ENCODE assay signal across 18 cellular contexts in the genomic region with DNA sequence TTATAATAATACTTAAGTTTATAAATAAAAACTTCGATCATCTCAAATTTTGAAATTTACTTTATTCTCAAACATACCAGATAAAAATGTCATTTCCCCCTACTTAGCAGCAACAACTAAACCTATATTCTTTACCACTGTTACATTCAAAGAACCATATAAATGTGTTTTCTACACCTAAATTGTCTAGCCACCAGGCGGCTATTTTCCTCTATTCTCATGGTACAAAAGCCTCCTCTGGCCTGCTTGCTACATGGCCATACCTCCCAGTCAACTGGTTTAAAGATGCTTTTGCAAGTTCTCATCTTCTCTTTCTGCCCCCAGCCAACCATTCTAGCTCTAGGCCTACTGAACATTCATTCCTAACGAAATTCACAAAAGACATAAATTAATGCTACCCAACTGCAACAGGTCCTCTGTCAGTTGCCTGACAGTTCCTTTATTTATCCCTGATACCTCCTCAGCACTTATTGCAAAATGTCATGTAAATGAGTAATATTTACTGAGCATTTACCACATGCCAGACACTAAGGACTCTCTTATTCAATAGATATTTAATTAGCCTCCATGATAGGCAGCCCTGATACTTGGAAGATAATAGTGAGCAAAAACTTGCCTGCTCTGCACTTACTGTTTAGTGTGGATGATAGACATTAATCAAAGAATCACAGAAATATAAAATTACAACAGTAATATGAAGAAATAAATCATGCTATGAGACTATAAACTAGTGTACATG. TPM values are rescaled to one million over a fixed set of nuclear protein-coding genes. Genes with fewer than 3 reads are reported as not detected.
DNase-seq lines count a peak whose midpoint lies in the region; TF ChIP-seq lines count a peak whose summit lies in the region.
"Had no signal": no experiment of that assay in that cellular context is flagged by ENCODE, and none has a peak within 500 bp of the region (broad histone marks: within the 10 kb centered on the region; RNA-seq: fewer than 3 reads in every experiment).

No MANE protein-coding gene starts in this region.

- H3K9ac ChIP-seq in Karpas-422 (ENCODE audit: low read length) = no peak overlapping the region
- no peak overlapping the region for H3K9ac ChIP-seq in SK-N-SH
- H3K9ac ChIP-seq in mesendoderm (ENCODE audit: low read length) = no peak overlapping the region

- H3K79me1 ChIP-seq in mesendoderm (ENCODE audit: low read length) = peaks cover 23% of the 10 kb centered on the region

- H3K9me3 ChIP-seq in Karpas-422 (ENCODE audit: low read length) = no peaks in the 10 kb centered on the region
- H3K9me3 ChIP-seq in SK-N-SH = no peaks in the 10 kb centered on the region
- H3K9me3 ChIP-seq: Peyer's patch had no signal

- POLR2A ChIA-PET in SK-N-SH (lab: Yijun Ruan, JAX) = no interaction called here

- H3K4me1 ChIP-seq in Karpas-422 (ENCODE audit: low read length) (peaks cover 32% of the 10 kb centered on the region), SK-N-SH (ENCODE audit: control insufficient read depth in 1 of 2, insufficient read depth in 2 of 2, low read depth in 1 of 2, low read length in 1 of 2) (peaks cover 11% of the 10 kb centered on the region in 2 experiments; a peak in 3 of 4 replicates), mesendoderm (ENCODE audit: control insufficient read depth, low read depth, low read length) (no peaks in the 10 kb centered on the region)

- no peak overlapping the region for H3K4ac ChIP-seq in mesendoderm (ENCODE audit: low read depth, low read length)

- WGBS in SK-N-SH (ENCODE audit: low lambda C conversion rate) = 81% methylated on average over 3 of the region's 3 CpGs
- no CpG with 5 or more reads among the region's 3 CpGs for WGBS in mesendoderm (ENCODE audit: extremely low coverage, insufficient coverage, low lambda C conversion rate)

- H3K56ac ChIP-seq in mesendoderm (ENCODE audit: low read length) = no peak overlapping the region

- H3K27ac ChIP-seq in Karpas-422 (ENCODE audit: low read length) = no peak overlapping the region
- H3K27ac ChIP-seq in SK-N-SH (ENCODE audit: low read depth in 2 of 2, low read length in 1 of 2) = peak overlapping the region; percentile 76 to 98; a peak in 3 of 4 replicates
- no peak overlapping the region for H3K27ac ChIP-seq in mesendoderm (ENCODE audit: low read depth, low read length)
- H3K27ac ChIP-seq: Peyer's patch had no signal

- no peak overlapping the region for H2BK15ac ChIP-seq in mesendoderm (replicated peaks; ENCODE audit: low read depth)

- H2AK5ac ChIP-seq in mesendoderm (ENCODE audit: low read length) = no peak overlapping the region

- H4K8ac ChIP-seq in mesendoderm (ENCODE audit: low read depth, low read length) = no peak overlapping the region

- H3K27me3 ChIP-seq in Karpas-422 (ENCODE audit: low read length) = no peaks in the 10 kb centered on the region
- no peaks in the 10 kb centered on the region for H3K27me3 ChIP-seq in SK-N-SH (ENCODE audit: insufficient read depth)
- H3K27me3 ChIP-seq in mesendoderm (ENCODE audit: insufficient read depth, low read length, poor library complexity) = no peaks in the 10 kb centered on the region
- H3K27me3 ChIP-seq: Peyer's patch had no signal

- peaks cover 8% of the 10 kb centered on the region for H3F3A ChIP-seq in SK-N-SH (replicated peaks; ENCODE audit: insufficient read depth)

- no peak for TF ChIP-seq EP300 in SK-N-SH (IDR thresholded peaks at IDR 0.05; ENCODE audit: borderline replicate concordance in 1 of 2, low read depth in 1 of 2, low read length in 1 of 2)

- DNase-seq in GM12864 (ENCODE audit: low read depth) = no peak
- DNase-seq in Karpas-422 = peak; percentile 60
- no peak for DNase-seq in SK-N-SH
- DNase-seq in mesendoderm = peak; percentile 13
- no peak for DNase-seq in kidney tubule cell (ENCODE audit: low spot score)
- DNase-seq in effector CD4-positive, alpha-beta T cell = no peak
- no peak for DNase-seq in mucosa of gallbladder (ENCODE audit: low spot score)
- DNase-seq: ACHN; CD8-positive, alpha-beta T cell; DND-41; H9; IMR-90; NCI-H1048; NCI-H2107; NCI-H345; NCI-H69; Peyer's patch; SHP77 had no signal

- no peak overlapping the region for H3K23ac ChIP-seq in mesendoderm (ENCODE audit: low read length)

- no peak overlapping the region for H4K5ac ChIP-seq in mesendoderm (ENCODE audit: low read length)

- no peak overlapping the region for H2AFZ ChIP-seq in Karpas-422 (ENCODE audit: low read length)
- H2AFZ ChIP-seq in SK-N-SH (ENCODE audit: low read depth) = no peak overlapping the region

- peaks cover 100% of the 10 kb centered on the region for H3K79me2 ChIP-seq in Karpas-422 (ENCODE audit: low read length)
- peaks cover 100% of the 10 kb centered on the region for H3K79me2 ChIP-seq in SK-N-SH (ENCODE audit: insufficient read depth)
- peaks cover 52% of the 10 kb centered on the region for H3K79me2 ChIP-seq in mesendoderm (ENCODE audit: control insufficient read depth, insufficient read depth, low read length)

- no peak overlapping the region for H3K4me3 ChIP-seq in GM12864 (ENCODE audit: low read depth, low read length)
- no peak overlapping the region for H3K4me3 ChIP-seq in Karpas-422 (ENCODE audit: low read length)
- H3K4me3 ChIP-seq in SK-N-SH (ENCODE audit: low read depth in 2 of 2, low read length in 1 of 2) = no peak overlapping the region
- H3K4me3 ChIP-seq in mesendoderm (ENCODE audit: low read length) = no peak overlapping the region
- H3K4me3 ChIP-seq: Peyer's patch had no signal

- no peak overlapping the region for H2BK120ac ChIP-seq in mesendoderm (ENCODE audit: low read depth, low read length)

- TF ChIP-seq CTCF in GM12864 (IDR thresholded peaks at IDR 0.05; ENCODE audit: low read depth, low read length, missing control alignments) (peak; percentile 12), SK-N-SH (IDR thresholded peaks at IDR 0.05) (peak; percentile 18)

- TF ChIP-seq RAD21 in SK-N-SH (IDR thresholded peaks at IDR 0.05; ENCODE audit: low read length) = no peak

- CTCF ChIA-PET in SK-N-SH (lab: Yijun Ruan, JAX) = interaction anchor here (0.9 to 1.4 kb wide), 3 partner anchors 26 to 226 kb away, joined by 3 read pairs; no protein-coding TSS in a partner anchor

- H3K4me2 ChIP-seq in Karpas-422 (ENCODE audit: low read depth, low read length, poor library complexity, severe bottlenecking) (no peak overlapping the region), SK-N-SH (peak overlapping the region; percentile 88), mesendoderm (ENCODE audit: low read length) (no peak overlapping the region)

- peaks cover 31% of the 10 kb centered on the region for H4K20me1 ChIP-seq in Karpas-422 (ENCODE audit: insufficient read depth, low read depth, low read length)
- H4K20me1 ChIP-seq in SK-N-SH (ENCODE audit: insufficient read depth) = no peaks in the 10 kb centered on the region

- H3K9me2 ChIP-seq in Karpas-422 (replicated peaks; ENCODE audit: insufficient read depth, low read length) (no peaks in the 10 kb centered on the region), SK-N-SH (no peaks in the 10 kb centered on the region)

- H3K36me3 ChIP-seq in Karpas-422 (ENCODE audit: insufficient read depth, low read length) (no peaks in the 10 kb centered on the region), SK-N-SH (replicated peaks in 1 of 2; ENCODE audit: control insufficient read depth in 1 of 2, insufficient read depth in 2 of 2, low read length in 1 of 2) (peaks cover 5 to 6% of the 10 kb centered on the region in 2 experiments), mesendoderm (ENCODE audit: control insufficient read depth, insufficient read depth, low read length) (no peaks in the 10 kb centered on the region)
- H3K36me3 ChIP-seq: Peyer's patch had no signal

- no peak overlapping the region for H2BK5ac ChIP-seq in mesendoderm (ENCODE audit: low read length)

- H3K18ac ChIP-seq in mesendoderm (ENCODE audit: low read length) = no peak overlapping the region

TF ChIP-seq in SK-N-SH, 30 proteins besides CTCF, POLR2A, EP300 and RAD21:
- TF ChIP-seq MXI1 (IDR thresholded peaks at IDR 0.05; ENCODE audit: low read depth, low read length) = no peak
- TF ChIP-seq, protein P1, sequence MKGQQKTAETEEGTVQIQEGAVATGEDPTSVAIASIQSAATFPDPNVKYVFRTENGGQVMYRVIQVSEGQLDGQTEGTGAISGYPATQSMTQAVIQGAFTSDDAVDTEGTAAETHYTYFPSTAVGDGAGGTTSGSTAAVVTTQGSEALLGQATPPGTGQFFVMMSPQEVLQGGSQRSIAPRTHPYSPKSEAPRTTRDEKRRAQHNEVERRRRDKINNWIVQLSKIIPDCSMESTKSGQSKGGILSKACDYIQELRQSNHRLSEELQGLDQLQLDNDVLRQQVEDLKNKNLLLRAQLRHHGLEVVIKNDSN (IDR thresholded peaks at IDR 0.05; ENCODE audit: borderline replicate concordance, low read depth) = no peak
- TF ChIP-seq, protein P2, sequence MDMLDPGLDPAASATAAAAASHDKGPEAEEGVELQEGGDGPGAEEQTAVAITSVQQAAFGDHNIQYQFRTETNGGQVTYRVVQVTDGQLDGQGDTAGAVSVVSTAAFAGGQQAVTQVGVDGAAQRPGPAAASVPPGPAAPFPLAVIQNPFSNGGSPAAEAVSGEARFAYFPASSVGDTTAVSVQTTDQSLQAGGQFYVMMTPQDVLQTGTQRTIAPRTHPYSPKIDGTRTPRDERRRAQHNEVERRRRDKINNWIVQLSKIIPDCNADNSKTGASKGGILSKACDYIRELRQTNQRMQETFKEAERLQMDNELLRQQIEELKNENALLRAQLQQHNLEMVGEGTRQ (IDR thresholded peaks at IDR 0.05; ENCODE audit: borderline replicate concordance, low read depth, low read length) = no peak
- TF ChIP-seq SIN3A (IDR thresholded peaks at IDR 0.05; ENCODE audit: borderline replicate concordance, low read depth, low read length) = no peak
- TF ChIP-seq MEF2A (IDR thresholded peaks at IDR 0.05; ENCODE audit: borderline replicate concordance, low read depth) = no peak
- no peak for TF ChIP-seq SMC3 (IDR thresholded peaks at IDR 0.05; ENCODE audit: low read depth, low read length)

RNA-seq across cellular contexts. Expression of a gene that starts 5.0 kb away (rescaled TPM):
- total RNA-seq in Karpas-422 (2014; rRNA removed; shearing (Covaris generic); ENCODE audit: low replicate concordance) = 53.6 and 86.7 TPM in 2 replicates
- polyA plus RNA-seq in SK-N-SH (2012; rRNA removed) = 45.9 and 60.0 TPM in 2 replicates
- 76.5 and 140 TPM in 2 replicates for polyA plus RNA-seq in SK-N-SH (2012; cell fraction: cytosol; rRNA removed)
- polyA plus RNA-seq in SK-N-SH (2012; cell fraction: nucleus; rRNA removed) = 10.4 and 23.9 TPM in 2 replicates
- 30.5 TPM for polyA plus RNA-seq in mesendoderm (2013, experiment 1 of 2)
- 30.7 TPM for polyA plus RNA-seq in mesendoderm (2013, experiment 2 of 2)
- total RNA-seq in mucosa of gallbladder = 18.8 TPM

Comparison
In these comparisons a context has a peak if more than half of its experiments do, and no peak if none do; other contexts are left out.
1. DNase-seq: peak in Karpas-422 (single experiment) and mesendoderm (single experiment); none in GM12864 (single experiment), SK-N-SH (single experiment), kidney tubule cell (single experiment), effector CD4-positive, alpha-beta T cell (single experiment) and mucosa of gallbladder (single experiment).
2. H3K27ac ChIP-seq: peak in SK-N-SH (2 of 2); none in Karpas-422 (single experiment) and mesendoderm (single experiment).